In genomic region chr19:36392916-36393673, GRCh38 we compare ENCODE assay signal across 18 cellular contexts. TPM values are rescaled to one million over a fixed set of nuclear protein-coding genes. Genes with fewer than 3 reads are reported as not detected.
DNase-seq lines count a peak whose midpoint lies in the region; ATAC-seq, FAIRE-seq and TF ChIP-seq lines count a peak whose summit lies in the region.
"Had no signal": no experiment of that assay in that cellular context is flagged by ENCODE, and none has a peak within 500 bp of the region (broad histone marks: within the 10 kb centered on the region; RNA-seq: fewer than 3 reads in every experiment).

No MANE protein-coding gene starts in this region.

- POLR2A ChIA-PET in GM12878 (lab: Charles Lee): no interaction called here

- no peaks in the 10 kb centered on the region for H3K4me1 Mint-ChIP-seq in activated CD8-positive, alpha-beta memory T cell treated with anti-CD3 and anti-CD28 coated beads, Interleukin-2, amount 10 ng/mL, durations not matched to agents 7 days and 5 days

- no peak for TF ChIP-seq EP300 in GM12878 (IDR thresholded peaks at IDR 0.05; ENCODE audit: borderline replicate concordance in 1 of 2, control insufficient read depth in 1 of 2, low read depth in 2 of 2, low read length in 2 of 2)

- no peaks in the 10 kb centered on the region for H3K27me3 Mint-ChIP-seq in activated CD8-positive, alpha-beta memory T cell treated with anti-CD3 and anti-CD28 coated beads, Interleukin-2, amount 10 ng/mL, durations not matched to agents 7 days and 5 days

- no peaks in the 10 kb centered on the region for H3K9me2 ChIP-seq in GM23248 (ENCODE audit: insufficient read depth)

- H3K36me3 ChIP-seq in GM23248 (ENCODE audit: low read depth) (peaks cover 71% of the 10 kb centered on the region), GM12878 (ENCODE audit: control insufficient read depth in 2 of 2, insufficient read depth in 2 of 2, low read length in 1 of 2) (peaks cover 2 to 14% of the 10 kb centered on the region in 2 experiments; a peak in 3 of 4 replicates), mucosa of rectum (ENCODE audit: control insufficient read depth in 2 of 2, insufficient read depth in 2 of 2, low read length in 2 of 2) (peaks cover 12 to 26% of the 10 kb centered on the region in 2 donors)

- no peak for TF ChIP-seq POLR2A in GM12878 (IDR thresholded peaks at IDR 0.05; ENCODE audit: low read depth, low read length)

- H2AFZ ChIP-seq in GM23248: no peak overlapping the region
- H2AFZ ChIP-seq in GM12878 (ENCODE audit: control insufficient read depth, low read depth, low read length): no peak overlapping the region
- H2AFZ ChIP-seq: PC-9 had no signal

- SMC1A ChIA-PET in GM12878 (lab: Charles Lee; ENCODE audit: uncharacterized antibody, unreplicated experiment): interaction anchor here (0.7 kb wide), 1 partner anchor 17 kb away, joined by 3 read pairs; no protein-coding TSS in a partner anchor

- no peak for FAIRE-seq in GM12878 (lab: Jason Lieb, UNC)
- FAIRE-seq: GM12891, GM19239, HTR-8/SVneo had no signal

- DNase-seq in GM23248 (no peak), GM12878 (ENCODE audit: low read depth, low spot score) (no peak)
- DNase-seq in activated CD8-positive, alpha-beta memory T cell treated with anti-CD3 and anti-CD28 coated beads for 24 hours: no peak
- DNase-seq in activated CD8-positive, alpha-beta memory T cell treated with anti-CD3 and anti-CD28 coated beads, Interleukin-2, amount 10 ng/mL, durations not matched to agents 7 days and 5 days: no peak
- no peak for DNase-seq in stimulated activated naive CD4-positive, alpha-beta T cell treated with Interleukin-2 at 50 U/mL for 16 hours (lab: John Stamatoyannopoulos, UW)
- DNase-seq: COR-L47, KBM-7, NCI-H1092, NCI-H1694, NCI-H2107, NCI-H345, NCI-H748 treated with DMSO at 0.1 percent for 48 hours, PC-9 had no signal

- intact Hi-C loops in GM12878 (cut with micrococcal nuclease; ENCODE audit: unreplicated experiment): no loop called here

- H3K27ac ChIP-seq in GM23248: no peak overlapping the region
- H3K27ac ChIP-seq in GM12878 (ENCODE audit: control insufficient read depth, insufficient read depth): no peak overlapping the region
- no peak overlapping the region for H3K27ac ChIP-seq in mucosa of rectum (ENCODE audit: low read depth in 2 of 2, low read length in 2 of 2)
- H3K27ac ChIP-seq in temporal lobe (ENCODE audit: low read depth, low read length): peak overlapping the region; percentile 3
- H3K27ac ChIP-seq: PC-9 had no signal

- H3F3A ChIP-seq in GM23248 (ENCODE audit: insufficient read depth): no peaks in the 10 kb centered on the region

- no peaks in the 10 kb centered on the region for H3K4me1 ChIP-seq in GM23248 (ENCODE audit: insufficient read depth)
- H3K4me1 ChIP-seq in GM12878 (ENCODE audit: control insufficient read depth, insufficient read depth, low read length): no peaks in the 10 kb centered on the region
- H3K4me1 ChIP-seq in mucosa of rectum (ENCODE audit: control insufficient read depth in 2 of 2, insufficient read depth in 2 of 2, low read length in 2 of 2): no peaks in the 10 kb centered on the region

- H3K9me3 Mint-ChIP-seq in activated CD8-positive, alpha-beta memory T cell treated with anti-CD3 and anti-CD28 coated beads, Interleukin-2, amount 10 ng/mL, durations not matched to agents 7 days and 5 days (ENCODE audit: low read depth): peaks cover 41% of the 10 kb centered on the region

- RAD21 ChIA-PET in GM12878 (lab: Charles Lee; ENCODE audit: unreplicated experiment): no interaction called here

- in situ Hi-C loops in GM23248 (cut with MboI) (no loop called here), GM12878 (cut with MboI) (no loop called here)

- BruUV-seq in GM12878 (replicated peaks; lab: Mats Ljungman, UMichigan): no TSS peak

- no peak overlapping the region for H3K4me2 ChIP-seq in GM23248 (ENCODE audit: unreplicated experiment)
- no peak overlapping the region for H3K4me2 ChIP-seq in GM12878 (ENCODE audit: control insufficient read depth, insufficient read depth)
- H3K4me2 ChIP-seq: PC-9 had no signal

- H3K9ac ChIP-seq in GM23248 (no peak overlapping the region), GM12878 (ENCODE audit: control insufficient read depth, insufficient read depth, low read length) (no peak overlapping the region), mucosa of rectum (ENCODE audit: low read depth in 1 of 2, low read length in 2 of 2) (no peak overlapping the region)

- H4K20me1 ChIP-seq in GM23248 (ENCODE audit: insufficient read depth) (no peaks in the 10 kb centered on the region), GM12878 (ENCODE audit: control insufficient read depth, insufficient read depth) (no peaks in the 10 kb centered on the region)

- ATAC-seq in GM12878: no peak
- no peak for ATAC-seq in activated CD8-positive, alpha-beta memory T cell treated with anti-CD3 and anti-CD28 coated beads, Interleukin-2, amount 10 ng/mL, durations not matched to agents 7 days and 5 days

- H3K27me3 ChIP-seq in GM23248 (replicated peaks; ENCODE audit: insufficient read depth) (no peaks in the 10 kb centered on the region), GM12878 (replicated peaks in 1 of 2; ENCODE audit: control insufficient read depth in 2 of 2, insufficient read depth in 2 of 2, low read length in 1 of 2) (no peaks in the 10 kb centered on the region), mucosa of rectum (ENCODE audit: control insufficient read depth in 2 of 2, insufficient read depth in 2 of 2, low read length in 2 of 2) (no peaks in the 10 kb centered on the region)

- no peak overlapping the region for H3K27ac Mint-ChIP-seq in activated CD8-positive, alpha-beta memory T cell treated with anti-CD3 and anti-CD28 coated beads, Interleukin-2, amount 10 ng/mL, durations not matched to agents 7 days and 5 days

- WGBS in GM23248 (ENCODE audit: low coverage in 1 of 2, low lambda C conversion rate in 2 of 2, missing lambda C conversion rate in 2 of 2), 2 experiments: 97 to 98% methylated on average over 11 of the region's 11 CpGs
- WGBS in GM12878 (ENCODE audit: insufficient coverage, insufficient replicate concordance, low lambda C conversion rate, missing lambda C conversion rate): 95% methylated on average over 11 of the region's 11 CpGs

- no peak overlapping the region for H3K4me3 Mint-ChIP-seq in activated CD8-positive, alpha-beta memory T cell treated with anti-CD3 and anti-CD28 coated beads, Interleukin-2, amount 10 ng/mL, durations not matched to agents 7 days and 5 days

- H3K79me2 ChIP-seq in GM23248 (ENCODE audit: insufficient read depth): no peaks in the 10 kb centered on the region
- no peaks in the 10 kb centered on the region for H3K79me2 ChIP-seq in GM12878 (ENCODE audit: control insufficient read depth, insufficient read depth, low read length)

- peaks cover 62% of the 10 kb centered on the region for H3K36me3 Mint-ChIP-seq in activated CD8-positive, alpha-beta memory T cell treated with anti-CD3 and anti-CD28 coated beads, Interleukin-2, amount 10 ng/mL, durations not matched to agents 7 days and 5 days

- TF ChIP-seq RAD21 in GM12878 (IDR thresholded peaks at IDR 0.05; ENCODE audit: insufficient read depth, low read depth, low read length): no peak

- peak overlapping the region; percentile 2; the same call in 1 of the 2 replicates for H3K4me3 ChIP-seq in GM23248
- no peak overlapping the region for H3K4me3 ChIP-seq in GM12878
- H3K4me3 ChIP-seq in mucosa of rectum (ENCODE audit: low read length in 2 of 2): peak overlapping the region; percentile 8 to 16
- H3K4me3 ChIP-seq: PC-9 had no signal

- CTCF ChIA-PET in GM12878 (lab: Yijun Ruan, JAX): no interaction called here
- CTCF ChIA-PET in activated CD8-positive, alpha-beta memory T cell treated with anti-CD3 and anti-CD28 coated beads, Interleukin-2, amount 10 ng/mL, durations not matched to agents 7 days and 5 days (lab: Charles Lee): no interaction called here

- TF ChIP-seq CTCF in GM12878 (IDR thresholded peaks at IDR 0.05 in 2 of 3, conservative IDR thresholded peaks at IDR 0.05 in 1 of 3; ENCODE audit: control insufficient read depth in 2 of 3, extremely low read depth in 1 of 3, insufficient read depth in 1 of 3, low read depth in 3 of 3, low read length in 3 of 3): no peak

- H3K9me3 ChIP-seq in GM23248 (ENCODE audit: low read depth): peaks cover 10% of the 10 kb centered on the region
- peaks cover 22% of the 10 kb centered on the region for H3K9me3 ChIP-seq in GM12878 (replicated peaks; ENCODE audit: control insufficient read depth, insufficient read depth, low read length)
- H3K9me3 ChIP-seq in mucosa of rectum (ENCODE audit: control insufficient read depth in 2 of 2, low read length in 2 of 2): peaks cover 35 to 41% of the 10 kb centered on the region in 2 donors

RNA-seq across cellular contexts. Expression of gene ZFP14, which starts 14.1 kb away (rescaled TPM):
- total RNA-seq in GM23248 (2014; rRNA removed; shearing (Covaris generic)): 1.7 and 3.0 TPM in 2 replicates
- polyA plus RNA-seq in GM23248 (2016; fragmentation: Nextera tagmentation; extraction: Ambion mirVana): 1.2 and 1.5 TPM in 2 replicates
- 17.7 and 21.6 TPM in 2 replicates for total RNA-seq in GM12878 (2013; cell fraction: nucleolus; rRNA removed)
- total RNA-seq in GM12878 (2014; rRNA removed): 0.85 and 1.1 TPM in 2 replicates
- total RNA-seq in GM12878 (2014; rRNA removed; fragmentation: Illumina TruSeq; extraction: Trizol): 1.3 and 1.5 TPM in 2 replicates
- total RNA-seq in GM12878 (2021): 0.82 and 1.2 TPM in 2 replicates
- 1.2 TPM for polyA plus RNA-seq in GM12878 (2011; ENCODE audit: low read depth)
- 2.6 and 4.0 TPM in 2 replicates for polyA plus RNA-seq in GM12878 (2011; rRNA removed)
- polyA plus RNA-seq in GM12878 (2011; cell fraction: cytosol; rRNA removed): 0.75 and 0.84 TPM in 2 replicates
- polyA plus RNA-seq in GM12878 (2011; cell fraction: nucleus; rRNA removed): 2.3 and 2.8 TPM in 2 replicates
- 0.92 and 1.5 TPM in 2 replicates for polyA plus RNA-seq in GM12878 (2012)
- 0.48 and 0.85 TPM in 2 replicates for polyA plus RNA-seq in GM12878 (2014; fragmentation: Illumina TruSeq; extraction: Trizol)
- under 1 TPM; 0.66 to 0.91 TPM for polyA plus RNA-seq in GM12878 (2014; fragmentation: Nextera tagmentation; extraction: Ambion mirVana)
- polyA plus RNA-seq in GM12878 (2014; rRNA removed): 0.39 and 0.61 TPM in 2 replicates
- polyA plus RNA-seq in GM12878 (2016; fragmentation: Nextera tagmentation; extraction: Ambion mirVana): under 1 TPM; 0.62 to 0.77 TPM
- 3.7 and 4.0 TPM in 2 replicates for polyA minus RNA-seq in GM12878 (2011; rRNA and poly(A)+ RNA removed)
- 0.94 and 2.0 TPM in 2 replicates for polyA minus RNA-seq in GM12878 (2011; cell fraction: cytosol; rRNA and poly(A)+ RNA removed)
- polyA minus RNA-seq in GM12878 (2011; cell fraction: nucleus; rRNA and poly(A)+ RNA removed): 1.5 and 2.4 TPM in 2 replicates
- 39.3 TPM for total RNA-seq in temporal lobe
- total RNA-seq in activated CD8-positive, alpha-beta memory T cell treated with anti-CD3 and anti-CD28 coated beads, Interleukin-2, amount 10 ng/mL, durations not matched to agents 7 days and 5 days: 1 to 10 TPM; 3.3 to 4.5 TPM

RNA-seq across cellular contexts. Expression of gene ZFP82, which starts 25.3 kb away (rescaled TPM):
- total RNA-seq in GM23248 (2014; rRNA removed; shearing (Covaris generic)): 9.4 and 10.9 TPM in 2 replicates
- polyA plus RNA-seq in GM23248 (2016; fragmentation: Nextera tagmentation; extraction: Ambion mirVana) (9.7 and 9.9 TPM in 2 replicates), GM12878 (2011; rRNA removed) (5.4 and 9.1 TPM in 2 replicates), GM12878 (2014; fragmentation: Illumina TruSeq; extraction: Trizol) (2.1 and 2.2 TPM in 2 replicates), GM12878 (2014; fragmentation: Nextera tagmentation; extraction: Ambion mirVana) (1 to 10 TPM; 2.0 to 2.2 TPM), GM12878 (2014; rRNA removed) (1.2 and 2.0 TPM in 2 replicates), GM12878 (2016; fragmentation: Nextera tagmentation; extraction: Ambion mirVana) (1 to 10 TPM; 4.1 to 4.8 TPM)
- 18.3 and 20.0 TPM in 2 replicates for total RNA-seq in GM12878 (2013; cell fraction: nucleolus; rRNA removed)
- total RNA-seq in GM12878 (2014; rRNA removed) (2.5 and 2.9 TPM in 2 replicates), GM12878 (2014; rRNA removed; fragmentation: Illumina TruSeq; extraction: Trizol) (3.1 and 3.4 TPM in 2 replicates), GM12878 (2021) (2.0 and 2.6 TPM in 2 replicates), temporal lobe (35.4 TPM)
- 1.8 TPM for polyA plus RNA-seq in GM12878 (2011; ENCODE audit: low read depth)
- 2.3 and 2.6 TPM in 2 replicates for polyA plus RNA-seq in GM12878 (2011; cell fraction: cytosol; rRNA removed)
- 3.4 and 3.9 TPM in 2 replicates for polyA plus RNA-seq in GM12878 (2011; cell fraction: nucleus; rRNA removed)
- 2.2 and 3.4 TPM in 2 replicates for polyA plus RNA-seq in GM12878 (2012)
- 7.3 and 9.1 TPM in 2 replicates for polyA minus RNA-seq in GM12878 (2011; rRNA and poly(A)+ RNA removed)
- 2.0 and 2.3 TPM in 2 replicates for polyA minus RNA-seq in GM12878 (2011; cell fraction: cytosol; rRNA and poly(A)+ RNA removed)
- polyA minus RNA-seq in GM12878 (2011; cell fraction: nucleus; rRNA and poly(A)+ RNA removed): 2.9 and 5.3 TPM in 2 replicates
- 1 to 10 TPM; 5.3 to 5.9 TPM for total RNA-seq in activated CD8-positive, alpha-beta memory T cell treated with anti-CD3 and anti-CD28 coated beads, Interleukin-2, amount 10 ng/mL, durations not matched to agents 7 days and 5 days
